14 cellular contexts compared by ENCODE assay signal in genomic region chr7:7156663-7157062, GRCh38. TPM values are rescaled to one million over a fixed set of nuclear protein-coding genes. Genes with fewer than 3 reads are reported as not detected.
DNase-seq lines count a peak whose midpoint lies in the region; ATAC-seq and TF ChIP-seq lines count a peak whose summit lies in the region.
"Had no signal": no experiment of that assay in that cellular context is flagged by ENCODE, and none has a peak within 500 bp of the region (broad histone marks: within the 10 kb centered on the region; RNA-seq: fewer than 3 reads in every experiment).

No MANE protein-coding gene starts in this region.

- CTCF ChIA-PET in mammary epithelial cell (lab: Charles Lee; ENCODE audit: low non-redundant PET) = no interaction called here

- H3K27ac ChIP-seq in RWPE2 (ENCODE audit: poor library complexity, severe bottlenecking) (peak overlapping the region; percentile 42), mammary epithelial cell (ENCODE audit: insufficient read depth, low read depth, low read length) (peak overlapping the region; percentile 93), spleen (peak overlapping the region in 7 of 8 donors; percentile 31 to 77 (median 73))
- H3K27ac ChIP-seq: left ventricle myocardium inferior, vagina had no signal

- no peaks in the 10 kb centered on the region for H3K36me3 ChIP-seq in RWPE2 (ENCODE audit: low read depth)
- no peaks in the 10 kb centered on the region for H3K36me3 ChIP-seq in mammary epithelial cell (ENCODE audit: insufficient read depth, low read length)
- no peaks in the 10 kb centered on the region for H3K36me3 ChIP-seq in spleen
- H3K36me3 ChIP-seq: left ventricle myocardium inferior, vagina had no signal

- peaks cover 14% of the 10 kb centered on the region for H3K9me3 Mint-ChIP-seq in activated T-cell treated with anti-CD3 and anti-CD28 coated beads, Interleukin-2, amount 50 U/mL, for 24 hours

- H2AFZ ChIP-seq in mammary epithelial cell (ENCODE audit: low read depth, low read length) = peak overlapping the region; percentile 67

- H3K4me1 ChIP-seq in RWPE2 (ENCODE audit: insufficient read depth, poor library complexity, severe bottlenecking) (peaks cover 11% of the 10 kb centered on the region), mammary epithelial cell (ENCODE audit: insufficient read depth, low read length) (peaks cover 18% of the 10 kb centered on the region), spleen (peaks cover 0 to 51% (median 20%) of the 10 kb centered on the region in 6 donors)
- H3K4me1 ChIP-seq: vagina had no signal

- WGBS in mammary epithelial cell (ENCODE audit: low coverage, missing lambda C conversion rate) = 67% methylated on average over 4 of the region's 4 CpGs
- WGBS in spleen, 5 donors = 63 to 73% (median 68%) methylated on average over 4 of the region's 4 CpGs

- peaks cover 57% of the 10 kb centered on the region for H3K4me1 Mint-ChIP-seq in activated T-cell treated with anti-CD3 and anti-CD28 coated beads, Interleukin-2, amount 50 U/mL, for 24 hours (ENCODE audit: low read depth)

- peaks cover 10% of the 10 kb centered on the region for H3K36me3 Mint-ChIP-seq in activated T-cell treated with anti-CD3 and anti-CD28 coated beads, Interleukin-2, amount 50 U/mL, for 24 hours (ENCODE audit: low read depth)

- in situ Hi-C loops in mammary epithelial cell (cut with MboI; ENCODE audit: low sequenced_read_pairs in 2 of 2) = no loop called here

- H3K27me3 Mint-ChIP-seq in activated T-cell treated with anti-CD3 and anti-CD28 coated beads, Interleukin-2, amount 50 U/mL, for 24 hours = no peaks in the 10 kb centered on the region

- H3K9me3 ChIP-seq in RWPE2 (ENCODE audit: severe bottlenecking) = peaks cover 2% of the 10 kb centered on the region
- peaks cover 6% of the 10 kb centered on the region for H3K9me3 ChIP-seq in mammary epithelial cell (replicated peaks; ENCODE audit: insufficient read depth, low read length)
- peaks cover 0 to 19% (median 13%) of the 10 kb centered on the region in 8 donors for H3K9me3 ChIP-seq in spleen
- H3K9me3 ChIP-seq: left ventricle myocardium inferior, vagina had no signal

- DNase-seq in activated T-cell treated with anti-CD3 and anti-CD28 coated beads, Interleukin-2, amount 50 U/mL, for 24 hours = no peak
- no peak for DNase-seq in activated T-cell treated with anti-CD3 and anti-CD28 coated beads, Interleukin-2, amount 50 U/mL, for 48 hours
- no peak for DNase-seq in RWPE2 (ENCODE audit: low spot score)
- DNase-seq in mammary epithelial cell = no peak
- no peak for DNase-seq in spleen
- DNase-seq in NCI-H2107 treated with DMSO at 0.1 percent for 48 hours (lab: John Stamatoyannopoulos, UW; ENCODE audit: unreplicated experiment) = no peak
- no peak for DNase-seq in OCI-M2 (lab: John Stamatoyannopoulos, UW; ENCODE audit: unreplicated experiment)
- DNase-seq in superior temporal gyrus (ENCODE audit: extremely low spot score) = no peak
- DNase-seq: DMS79 treated with DMSO at 0.1 percent for 48 hours, H7, left ventricle myocardium inferior, NCI-H2081, nucleus accumbens had no signal

- H3K27ac Mint-ChIP-seq in activated T-cell treated with anti-CD3 and anti-CD28 coated beads, Interleukin-2, amount 50 U/mL, for 24 hours = peak overlapping the region; percentile 88

- BruUV-seq in mammary epithelial cell (replicated peaks; lab: Mats Ljungman, UMichigan) = no TSS peak

- no peak overlapping the region for H3K4me3 ChIP-seq in RWPE2 (ENCODE audit: severe bottlenecking)
- no peak overlapping the region for H3K4me3 ChIP-seq in mammary epithelial cell (replicated peaks in 1 of 3; ENCODE audit: insufficient read depth in 1 of 3, low read depth in 2 of 3, low read length in 3 of 3)
- no peak overlapping the region for H3K4me3 ChIP-seq in spleen
- H3K4me3 ChIP-seq: left ventricle myocardium inferior, vagina had no signal

- H3K79me2 ChIP-seq in mammary epithelial cell (ENCODE audit: insufficient read depth, low read length) = peaks cover 36% of the 10 kb centered on the region

- peak overlapping the region; percentile 61 for H3K4me3 Mint-ChIP-seq in activated T-cell treated with anti-CD3 and anti-CD28 coated beads, Interleukin-2, amount 50 U/mL, for 24 hours

- H4K20me1 ChIP-seq in mammary epithelial cell (ENCODE audit: insufficient read depth, low read length) = no peaks in the 10 kb centered on the region

- intact Hi-C loops in mammary epithelial cell (cut with micrococcal nuclease) (loop anchor here (1.0 kb wide), 2 partner anchors 22 to 26 kb away; partner anchors contain the start of gene C1GALT1), spleen (cut with DNase I; ENCODE audit: low total_unique reads) (no loop called here)

- TF ChIP-seq CTCF in RWPE2 (IDR thresholded peaks at IDR 0.05; ENCODE audit: poor library complexity, severe bottlenecking) (no peak), mammary epithelial cell (conservative IDR thresholded peaks at IDR 0.05 in 1 of 2, IDR thresholded peaks at IDR 0.05 in 1 of 2; ENCODE audit: extremely low read depth in 1 of 2, insufficient read depth in 1 of 2, low read depth in 1 of 2, low read length in 2 of 2) (no peak), spleen (IDR thresholded peaks at IDR 0.05 in 8 of 11, conservative IDR thresholded peaks at IDR 0.05 in 3 of 11) (no peak)

- peak overlapping the region; percentile 79 for H3K4me2 ChIP-seq in mammary epithelial cell (ENCODE audit: insufficient read depth, low read depth, low read length)

- H3K27me3 ChIP-seq in RWPE2 (ENCODE audit: insufficient read depth, poor library complexity, severe bottlenecking) = no peaks in the 10 kb centered on the region
- H3K27me3 ChIP-seq in mammary epithelial cell (ENCODE audit: insufficient read depth, low read length) = no peaks in the 10 kb centered on the region
- no peaks in the 10 kb centered on the region for H3K27me3 ChIP-seq in spleen (replicated peaks in 1 of 7)
- H3K27me3 ChIP-seq: vagina had no signal

- dilution Hi-C loops in mammary epithelial cell (cut with HindIII; ENCODE audit: low sequenced_read_pairs) = no loop called here

- TF ChIP-seq POLR2A in spleen (IDR thresholded peaks at IDR 0.05) = no peak

- H3K9ac ChIP-seq in mammary epithelial cell (ENCODE audit: insufficient read depth, low read length) = no peak overlapping the region

- no peak for ATAC-seq in RWPE2 (ENCODE audit: low read depth)

RNA-seq across cellular contexts. Expression of gene C1GALT1, which starts 25.7 kb away (rescaled TPM):
- 10 to 100 TPM; 51.2 to 57.7 TPM for total RNA-seq in mammary epithelial cell
- 27.5 TPM for polyA plus RNA-seq in mammary epithelial cell
- 25.5 TPM for polyA minus RNA-seq in mammary epithelial cell
- 10 to 100 TPM; 36.9 to 61.2 (median 43.3) TPM for total RNA-seq in spleen
- 1 to 10 TPM; 6.9 to 9.2 (median 7.9) TPM for polyA plus RNA-seq in spleen

Comparison
In these comparisons a context has a peak if more than half of its experiments do, and no peak if none do; other contexts are left out.
1. H3K27ac ChIP-seq: peak in every context shown above with its lines; median percentile 93 in mammary epithelial cell; 73 in spleen; 42 in RWPE2.